24 cellular contexts compared by ENCODE assay signal in genomic region chr3:18716101-18716500, GRCh38.
DNase-seq lines count a peak whose midpoint lies in the region; ATAC-seq and FAIRE-seq lines count a peak whose summit lies in the region.
"Had no signal": no experiment of that assay in that cellular context is flagged by ENCODE, and none has a peak within 500 bp of the region (broad histone marks: within the 10 kb centered on the region; RNA-seq: fewer than 3 reads in every experiment).

No MANE protein-coding gene starts in this region.

- no peaks in the 10 kb centered on the region for H3K36me3 ChIP-seq in small intestine (ENCODE audit: control insufficient read depth in 2 of 2, insufficient read depth in 2 of 2, low read length in 2 of 2)
- H3K36me3 ChIP-seq: esophagus muscularis mucosa, suprapubic skin had no signal

- ATAC-seq in activated T-cell treated with anti-CD3 and anti-CD28 coated beads, Interleukin-2, amount 50 U/mL, for 72 hours (replicated peaks in 1 of 2) = no peak
- no peak for ATAC-seq in activated T-cell treated with anti-CD3 and anti-CD28 coated beads, Interleukin-2, amount 50 U/mL, for 4 hours
- peak; percentile 55 for ATAC-seq in activated naive CD8-positive, alpha-beta T cell treated with anti-CD3 and anti-CD28 coated beads, Interleukin-2, amount 10 ng/mL, durations not matched to agents 7 days and 5 days (ENCODE audit: low read depth)
- ATAC-seq: left colon had no signal

- FAIRE-seq in small intestine (lab: Jason Lieb, UNC) = no peak
- FAIRE-seq: D721Med had no signal

- H3K36me3 Mint-ChIP-seq in activated T-cell treated with anti-CD3 and anti-CD28 coated beads, Interleukin-2, amount 50 U/mL, for 72 hours (ENCODE audit: insufficient read depth in 2 of 2) = peaks cover 28 to 30% of the 10 kb centered on the region in 2 donors
- H3K36me3 Mint-ChIP-seq in activated T-cell treated with anti-CD3 and anti-CD28 coated beads, Interleukin-2, amount 50 U/mL, for 4 hours (ENCODE audit: insufficient read depth) = peaks cover 4% of the 10 kb centered on the region
- H3K36me3 Mint-ChIP-seq in T-helper 1 cell treated with Interleukin-12 subunit alpha and Interleukin-12 subunit beta and Interleukin-4 antibody, amounts not matched to agents 30 μg/mL and 1 μg/mL, for 36 hours (ENCODE audit: low read depth) = peaks cover 32% of the 10 kb centered on the region
- H3K36me3 Mint-ChIP-seq in activated naive CD8-positive, alpha-beta T cell treated with anti-CD3 and anti-CD28 coated beads, Interleukin-2, amount 10 ng/mL, durations not matched to agents 7 days and 5 days = peaks cover 31% of the 10 kb centered on the region

- H3K9me3 ChIP-seq in small intestine (ENCODE audit: control insufficient read depth, low read depth) = no peaks in the 10 kb centered on the region
- H3K9me3 ChIP-seq: esophagus muscularis mucosa, suprapubic skin had no signal

- DNase-seq in activated T-cell treated with anti-CD3 and anti-CD28 coated beads, Interleukin-2, amount 50 U/mL, for 72 hours = no peak
- DNase-seq in activated T-cell treated with anti-CD3 and anti-CD28 coated beads, Interleukin-2, amount 50 U/mL, for 4 hours = no peak
- no peak for DNase-seq in activated naive CD8-positive, alpha-beta T cell treated with anti-CD3 and anti-CD28 coated beads, Interleukin-2, amount 10 ng/mL, durations not matched to agents 7 days and 5 days
- DNase-seq in small intestine (peak; percentile 27), NCI-H526 treated with DMSO at 0.1 percent for 48 hours (lab: John Stamatoyannopoulos, UW) (no peak), GOT3 (lab: John Stamatoyannopoulos, UW) (no peak), HUDEP-2 (lab: John Stamatoyannopoulos, UW; ENCODE audit: unreplicated experiment in 76 of 76) (no peak)
- DNase-seq: activated CD4-positive, alpha-beta T cell treated with anti-CD3 and anti-CD28 coated beads, Interleukin-2, amount 50 U/mL, for 48 hours; activated T-cell treated with anti-CD3 and anti-CD28 coated beads, Interleukin-2, amount 50 U/mL, for 1 hour; amniotic stem cell; cortex of kidney; endodermal cell; foreskin melanocyte; left colon; mesenchymal stem cell; NCI-H1048; NCI-H1930; stimulated activated CD4-positive, alpha-beta T cell treated with anti-CD3 and anti-CD28 coated beads, Interleukin-1b, Interleukin-23, amount 100 ng/mL, for 48 hours had no signal

- H3K4me1 ChIP-seq in small intestine (ENCODE audit: control insufficient read depth in 2 of 2, insufficient read depth in 1 of 2, low read depth in 1 of 2, low read length in 1 of 2) = no peaks in the 10 kb centered on the region
- H3K4me1 ChIP-seq: esophagus muscularis mucosa had no signal

- POLR2A ChIA-PET in activated naive CD8-positive, alpha-beta T cell treated with anti-CD3 and anti-CD28 coated beads, Interleukin-2, amount 10 ng/mL, durations not matched to agents 7 days and 5 days (lab: Charles Lee) = interaction anchor here (0.7 to 4.9 kb wide), 14 partner anchors 9 to 295 kb away, joined by 3 to 80 read pairs (median 5); no protein-coding TSS in a partner anchor

- H3K4me3 ChIP-seq in small intestine (ENCODE audit: low read depth in 1 of 2, low read length in 2 of 2) = no peak overlapping the region
- H3K4me3 ChIP-seq: esophagus muscularis mucosa, skin epidermis, suprapubic skin had no signal

- H3K27ac Mint-ChIP-seq in activated T-cell treated with anti-CD3 and anti-CD28 coated beads, Interleukin-2, amount 50 U/mL, for 72 hours = peak overlapping the region; percentile 100
- peak overlapping the region; percentile 96 for H3K27ac Mint-ChIP-seq in T-helper 1 cell treated with Interleukin-12 subunit alpha and Interleukin-12 subunit beta and Interleukin-4 antibody, amounts not matched to agents 30 μg/mL and 1 μg/mL, for 36 hours
- peak overlapping the region; percentile 95 for H3K27ac Mint-ChIP-seq in activated naive CD8-positive, alpha-beta T cell treated with anti-CD3 and anti-CD28 coated beads, Interleukin-2, amount 10 ng/mL, durations not matched to agents 7 days and 5 days
- H3K27ac Mint-ChIP-seq: endodermal cell had no signal

- peaks cover 7 to 16% of the 10 kb centered on the region in 2 donors for H3K9me3 Mint-ChIP-seq in activated T-cell treated with anti-CD3 and anti-CD28 coated beads, Interleukin-2, amount 50 U/mL, for 72 hours
- H3K9me3 Mint-ChIP-seq in activated T-cell treated with anti-CD3 and anti-CD28 coated beads, Interleukin-2, amount 50 U/mL, for 4 hours = peaks cover 7% of the 10 kb centered on the region
- peaks cover 25% of the 10 kb centered on the region for H3K9me3 Mint-ChIP-seq in T-helper 1 cell treated with Interleukin-12 subunit alpha and Interleukin-12 subunit beta and Interleukin-4 antibody, amounts not matched to agents 30 μg/mL and 1 μg/mL, for 36 hours
- peaks cover 4% of the 10 kb centered on the region for H3K9me3 Mint-ChIP-seq in activated naive CD8-positive, alpha-beta T cell treated with anti-CD3 and anti-CD28 coated beads, Interleukin-2, amount 10 ng/mL, durations not matched to agents 7 days and 5 days
- H3K9me3 Mint-ChIP-seq: endodermal cell had no signal

- no peak overlapping the region for H3K27ac ChIP-seq in small intestine (ENCODE audit: low read depth in 1 of 2, low read length in 1 of 2)
- H3K27ac ChIP-seq: esophagus muscularis mucosa, HL-60, skin epidermis, suprapubic skin had no signal

- 72 to 89% (median 81%) methylated on average over 2 of the region's 2 CpGs for WGBS in small intestine, 3 donors

- peaks cover 79% of the 10 kb centered on the region for H3K4me1 Mint-ChIP-seq in activated T-cell treated with anti-CD3 and anti-CD28 coated beads, Interleukin-2, amount 50 U/mL, for 72 hours (ENCODE audit: low read depth)
- H3K4me1 Mint-ChIP-seq in activated T-cell treated with anti-CD3 and anti-CD28 coated beads, Interleukin-2, amount 50 U/mL, for 4 hours (ENCODE audit: low read depth) = peaks cover 69% of the 10 kb centered on the region
- H3K4me1 Mint-ChIP-seq in T-helper 1 cell treated with Interleukin-12 subunit alpha and Interleukin-12 subunit beta and Interleukin-4 antibody, amounts not matched to agents 30 μg/mL and 1 μg/mL, for 36 hours (ENCODE audit: low read depth) = peaks cover 69% of the 10 kb centered on the region
- peaks cover 65% of the 10 kb centered on the region for H3K4me1 Mint-ChIP-seq in activated naive CD8-positive, alpha-beta T cell treated with anti-CD3 and anti-CD28 coated beads, Interleukin-2, amount 10 ng/mL, durations not matched to agents 7 days and 5 days
- H3K4me1 Mint-ChIP-seq: endodermal cell had no signal

- H3K4me3 Mint-ChIP-seq in activated T-cell treated with anti-CD3 and anti-CD28 coated beads, Interleukin-2, amount 50 U/mL, for 72 hours = peak overlapping the region; percentile 60 to 83
- no peak overlapping the region for H3K4me3 Mint-ChIP-seq in activated T-cell treated with anti-CD3 and anti-CD28 coated beads, Interleukin-2, amount 50 U/mL, for 4 hours
- H3K4me3 Mint-ChIP-seq in T-helper 1 cell treated with Interleukin-12 subunit alpha and Interleukin-12 subunit beta and Interleukin-4 antibody, amounts not matched to agents 30 μg/mL and 1 μg/mL, for 36 hours = peak overlapping the region; percentile 67
- peak overlapping the region; percentile 75 for H3K4me3 Mint-ChIP-seq in activated naive CD8-positive, alpha-beta T cell treated with anti-CD3 and anti-CD28 coated beads, Interleukin-2, amount 10 ng/mL, durations not matched to agents 7 days and 5 days
- H3K4me3 Mint-ChIP-seq: endodermal cell had no signal

- no peaks in the 10 kb centered on the region for H3K27me3 Mint-ChIP-seq in activated T-cell treated with anti-CD3 and anti-CD28 coated beads, Interleukin-2, amount 50 U/mL, for 72 hours (ENCODE audit: low read depth)
- no peaks in the 10 kb centered on the region for H3K27me3 Mint-ChIP-seq in activated T-cell treated with anti-CD3 and anti-CD28 coated beads, Interleukin-2, amount 50 U/mL, for 4 hours (ENCODE audit: low read depth)
- H3K27me3 Mint-ChIP-seq in T-helper 1 cell treated with Interleukin-12 subunit alpha and Interleukin-12 subunit beta and Interleukin-4 antibody, amounts not matched to agents 30 μg/mL and 1 μg/mL, for 36 hours (ENCODE audit: low read depth) = no peaks in the 10 kb centered on the region
- H3K27me3 Mint-ChIP-seq in activated naive CD8-positive, alpha-beta T cell treated with anti-CD3 and anti-CD28 coated beads, Interleukin-2, amount 10 ng/mL, durations not matched to agents 7 days and 5 days = no peaks in the 10 kb centered on the region

- H3K27me3 ChIP-seq in small intestine (ENCODE audit: control insufficient read depth in 2 of 2, insufficient read depth in 2 of 2, low read length in 2 of 2) = no peaks in the 10 kb centered on the region
- H3K27me3 ChIP-seq: esophagus muscularis mucosa, suprapubic skin had no signal
